Comparison of ENCODE assay signal across 1 cellular context in the genomic region with DNA sequence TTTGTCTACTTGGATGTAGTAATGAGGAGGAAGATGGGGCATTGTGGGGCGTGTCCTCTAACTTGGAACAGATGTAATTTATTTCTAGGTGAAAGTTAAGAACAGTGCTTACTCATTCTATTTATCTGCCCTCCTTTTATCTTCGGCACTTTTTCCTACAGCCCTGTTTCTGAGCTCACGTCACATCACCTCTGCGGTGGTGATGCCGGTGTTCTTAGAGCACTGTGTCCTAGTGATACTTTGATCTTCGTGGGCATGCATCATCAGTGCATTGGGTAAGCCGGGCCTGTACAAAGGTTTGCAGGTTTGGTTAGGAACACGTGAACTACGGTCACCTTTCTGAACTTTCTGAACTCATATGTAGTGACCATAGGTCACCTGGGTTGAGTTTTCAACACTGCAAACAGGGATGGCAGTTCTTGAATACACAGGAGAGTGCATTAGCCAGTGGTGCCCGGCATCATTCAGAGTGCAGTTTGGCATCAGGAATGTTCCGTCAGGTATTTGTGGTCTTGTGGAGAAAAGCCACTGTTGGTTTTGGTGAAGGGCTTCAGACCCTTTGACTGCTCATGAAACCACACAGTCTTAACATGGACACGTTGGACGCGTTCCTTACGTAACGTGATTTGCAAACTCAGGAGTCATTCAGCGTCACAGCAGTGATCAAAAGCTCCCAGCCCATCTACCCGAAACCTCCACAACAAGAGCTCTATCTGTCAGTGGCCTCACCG.
TF ChIP-seq lines count a peak whose summit lies in the region.

No MANE protein-coding gene starts in this region.

TF ChIP-seq in HepG2, 621 proteins besides CTCF, POLR2A, EP300 and RAD21 (continued from another document):
- TF ChIP-seq, protein P1, sequence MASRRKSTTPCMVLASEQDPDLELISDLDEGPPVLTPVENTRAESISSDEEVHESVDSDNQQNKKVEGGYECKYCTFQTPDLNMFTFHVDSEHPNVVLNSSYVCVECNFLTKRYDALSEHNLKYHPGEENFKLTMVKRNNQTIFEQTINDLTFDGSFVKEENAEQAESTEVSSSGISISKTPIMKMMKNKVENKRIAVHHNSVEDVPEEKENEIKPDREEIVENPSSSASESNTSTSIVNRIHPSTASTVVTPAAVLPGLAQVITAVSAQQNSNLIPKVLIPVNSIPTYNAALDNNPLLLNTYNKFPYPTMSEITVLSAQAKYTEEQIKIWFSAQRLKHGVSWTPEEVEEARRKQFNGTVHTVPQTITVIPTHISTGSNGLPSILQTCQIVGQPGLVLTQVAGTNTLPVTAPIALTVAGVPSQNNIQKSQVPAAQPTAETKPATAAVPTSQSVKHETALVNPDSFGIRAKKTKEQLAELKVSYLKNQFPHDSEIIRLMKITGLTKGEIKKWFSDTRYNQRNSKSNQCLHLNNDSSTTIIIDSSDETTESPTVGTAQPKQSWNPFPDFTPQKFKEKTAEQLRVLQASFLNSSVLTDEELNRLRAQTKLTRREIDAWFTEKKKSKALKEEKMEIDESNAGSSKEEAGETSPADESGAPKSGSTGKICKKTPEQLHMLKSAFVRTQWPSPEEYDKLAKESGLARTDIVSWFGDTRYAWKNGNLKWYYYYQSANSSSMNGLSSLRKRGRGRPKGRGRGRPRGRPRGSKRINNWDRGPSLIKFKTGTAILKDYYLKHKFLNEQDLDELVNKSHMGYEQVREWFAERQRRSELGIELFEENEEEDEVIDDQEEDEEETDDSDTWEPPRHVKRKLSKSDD (CRISPR knock-in tag; IDR thresholded peaks at IDR 0.05; ENCODE audit: low read depth), result peak; percentile 96
- TF ChIP-seq, protein P2, sequence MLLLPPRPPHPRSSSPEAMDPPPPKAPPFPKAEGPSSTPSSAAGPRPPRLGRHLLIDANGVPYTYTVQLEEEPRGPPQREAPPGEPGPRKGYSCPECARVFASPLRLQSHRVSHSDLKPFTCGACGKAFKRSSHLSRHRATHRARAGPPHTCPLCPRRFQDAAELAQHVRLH (CRISPR knock-in tag; IDR thresholded peaks at IDR 0.05; ENCODE audit: borderline replicate concordance, low read depth), result peak; percentile 71; the same call in 1 of the 2 replicates
- TF ChIP-seq STAG1 (CRISPR knock-in tag; IDR thresholded peaks at IDR 0.05) (0 out of 2 replicates have a peak, but pooled peaks have one; percentile 10), ZNF503 (CRISPR knock-in tag; IDR thresholded peaks at IDR 0.05) (peak; percentile 97), CEBPB (IDR thresholded peaks at IDR 0.05; ENCODE audit: borderline replicate concordance, low read depth, low read length) (peak; percentile 94), ZNF12 (CRISPR knock-in tag; IDR thresholded peaks at IDR 0.05) (peak; percentile 86), MYNN (CRISPR knock-in tag; IDR thresholded peaks at IDR 0.05; ENCODE audit: low read depth) (no peak), KMT2B (CRISPR knock-in tag; IDR thresholded peaks at IDR 0.05) (peak; percentile 55), PHF21A (CRISPR knock-in tag; IDR thresholded peaks at IDR 0.05) (peak; percentile 96), ZNF20 (CRISPR knock-in tag; IDR thresholded peaks at IDR 0.05) (0 out of 2 replicates have a peak, but pooled peaks have one; percentile 13), GFI1 (CRISPR knock-in tag; IDR thresholded peaks at IDR 0.05; ENCODE audit: borderline replicate concordance) (peak; percentile 75), SSRP1 (CRISPR knock-in tag; IDR thresholded peaks at IDR 0.05) (no peak), SPEN (CRISPR knock-in tag; IDR thresholded peaks at IDR 0.05; ENCODE audit: low read depth) (peak; percentile 73; the same call in 1 of the 2 replicates), HNF1A (IDR thresholded peaks at IDR 0.05; ENCODE audit: low read depth) (peak; percentile 68), HNF1A (CRISPR knock-in tag; IDR thresholded peaks at IDR 0.05; ENCODE audit: borderline replicate concordance) (peak; percentile 86; the same call in 1 of the 2 replicates)
- TF ChIP-seq, protein P3, sequence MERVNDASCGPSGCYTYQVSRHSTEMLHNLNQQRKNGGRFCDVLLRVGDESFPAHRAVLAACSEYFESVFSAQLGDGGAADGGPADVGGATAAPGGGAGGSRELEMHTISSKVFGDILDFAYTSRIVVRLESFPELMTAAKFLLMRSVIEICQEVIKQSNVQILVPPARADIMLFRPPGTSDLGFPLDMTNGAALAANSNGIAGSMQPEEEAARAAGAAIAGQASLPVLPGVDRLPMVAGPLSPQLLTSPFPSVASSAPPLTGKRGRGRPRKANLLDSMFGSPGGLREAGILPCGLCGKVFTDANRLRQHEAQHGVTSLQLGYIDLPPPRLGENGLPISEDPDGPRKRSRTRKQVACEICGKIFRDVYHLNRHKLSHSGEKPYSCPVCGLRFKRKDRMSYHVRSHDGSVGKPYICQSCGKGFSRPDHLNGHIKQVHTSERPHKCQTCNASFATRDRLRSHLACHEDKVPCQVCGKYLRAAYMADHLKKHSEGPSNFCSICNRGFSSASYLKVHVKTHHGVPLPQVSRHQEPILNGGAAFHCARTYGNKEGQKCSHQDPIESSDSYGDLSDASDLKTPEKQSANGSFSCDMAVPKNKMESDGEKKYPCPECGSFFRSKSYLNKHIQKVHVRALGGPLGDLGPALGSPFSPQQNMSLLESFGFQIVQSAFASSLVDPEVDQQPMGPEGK (CRISPR knock-in tag; IDR thresholded peaks at IDR 0.05), result peak; percentile 65
- TF ChIP-seq, protein P4, sequence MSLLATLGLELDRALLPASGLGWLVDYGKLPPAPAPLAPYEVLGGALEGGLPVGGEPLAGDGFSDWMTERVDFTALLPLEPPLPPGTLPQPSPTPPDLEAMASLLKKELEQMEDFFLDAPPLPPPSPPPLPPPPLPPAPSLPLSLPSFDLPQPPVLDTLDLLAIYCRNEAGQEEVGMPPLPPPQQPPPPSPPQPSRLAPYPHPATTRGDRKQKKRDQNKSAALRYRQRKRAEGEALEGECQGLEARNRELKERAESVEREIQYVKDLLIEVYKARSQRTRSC (CRISPR knock-in tag; IDR thresholded peaks at IDR 0.05; ENCODE audit: low read depth), result 0 out of 2 replicates have a peak, but pooled peaks have one; percentile 47
